In genomic region chr1:7399514-7400125, GRCh38 we compare ENCODE assay signal across 27 cellular contexts.
"Had no signal": no experiment of that assay in that cellular context is flagged by ENCODE, and none has a peak within 500 bp of the region (broad histone marks: within the 10 kb centered on the region; RNA-seq: fewer than 3 reads in every experiment).

No MANE protein-coding gene starts in this region.

- H3K36me3 ChIP-seq: brain microvascular endothelial cell, colonic mucosa, esophagus squamous epithelium, gastrocnemius medialis, heart left ventricle had no signal

- H3K27me3 ChIP-seq: brain microvascular endothelial cell, colonic mucosa, heart left ventricle had no signal

- DNase-seq: activated CD4-positive, alpha-beta T cell treated with anti-CD3 and anti-CD28 coated beads for 1 hour; activated CD4-positive, alpha-beta T cell treated with anti-CD3 and anti-CD28 coated beads for 48 hours; activated CD4-positive, alpha-beta T cell treated with anti-CD3 and anti-CD28 coated beads, Interleukin-2, amount 50 U/mL, for 1 hour; activated CD4-positive, alpha-beta T cell treated with anti-CD3 and anti-CD28 coated beads, Interleukin-2, amount 50 U/mL, for 48 hours; activated CD8-positive, alpha-beta memory T cell treated with anti-CD3 and anti-CD28 coated beads for 24 hours; activated CD8-positive, alpha-beta T cell treated with anti-CD3 and anti-CD28 coated beads for 36 hours; activated effector memory CD4-positive, alpha-beta T cell treated with Interleukin-2 at 50 U/mL for 16 hours; activated gamma-delta T cell treated with Interleukin-2 at 50 U/mL for 16 hours; activated naive CD4-positive, alpha-beta T cell treated with anti-CD3 and anti-CD28 coated beads, Interleukin-2, amount 50 U/mL, for 16 hours; activated naive CD4-positive, alpha-beta T cell treated with Interleukin-2 at 50 U/mL for 16 hours; activated T-cell treated with anti-CD3 and anti-CD28 coated beads, Interleukin-2, amount 50 U/mL, for 4 hours; amniotic stem cell; anterior cingulate cortex; brain microvascular endothelial cell; caudate nucleus; cerebellar nuclear complex; colonic mucosa; effector CD8-positive, alpha-beta T cell; esophagus squamous epithelium; gastrocnemius medialis; glutamatergic neuron; heart left ventricle; hypothalamus; T-helper 2 cell had no signal

- H3K27ac Mint-ChIP-seq: activated CD8-positive, alpha-beta T cell treated with anti-CD3 and anti-CD28 coated beads for 36 hours; activated naive CD8-positive, alpha-beta T cell; activated T-helper 17 cell treated with anti-CD3 and anti-CD28 coated beads, Interleukin-2, amount 50 U/mL, for 72 hours had no signal

- H3K27ac ChIP-seq: brain microvascular endothelial cell, colonic mucosa, epithelial cell of prostate, esophagus squamous epithelium, gastrocnemius medialis, heart left ventricle had no signal

- H3K4me3 Mint-ChIP-seq: activated CD8-positive, alpha-beta T cell treated with anti-CD3 and anti-CD28 coated beads for 36 hours; activated naive CD8-positive, alpha-beta T cell; activated T-cell treated with anti-CD3 and anti-CD28 coated beads, Interleukin-2, amount 50 U/mL, for 4 hours; activated T-helper 17 cell treated with anti-CD3 and anti-CD28 coated beads, Interleukin-2, amount 50 U/mL, for 72 hours had no signal

- H3K4me1 Mint-ChIP-seq: activated T-helper 17 cell treated with anti-CD3 and anti-CD28 coated beads, Interleukin-2, amount 50 U/mL, for 72 hours had no signal

- H3K4me3 ChIP-seq: colonic mucosa, esophagus squamous epithelium, gastrocnemius medialis, heart left ventricle had no signal

- ATAC-seq: activated CD8-positive, alpha-beta T cell treated with anti-CD3 and anti-CD28 coated beads for 36 hours; activated T-cell treated with anti-CD3 and anti-CD28 coated beads, Interleukin-2, amount 50 U/mL, for 4 hours; activated T-helper 17 cell treated with anti-CD3 and anti-CD28 coated beads, Interleukin-2, amount 50 U/mL, for 72 hours; gastrocnemius medialis; heart left ventricle had no signal

- H3K4me1 ChIP-seq: colonic mucosa, heart left ventricle had no signal
